ENCODE assay signal across 8 cellular contexts in genomic region chr20:53595018-53595378, GRCh38. TPM values are rescaled to one million over a fixed set of nuclear protein-coding genes. Genes with fewer than 3 reads are reported as not detected.
DNase-seq lines count a peak whose midpoint lies in the region; ATAC-seq lines count a peak whose summit lies in the region.

No MANE protein-coding gene starts in this region.

- no peak for ATAC-seq in activated T-helper 17 cell treated with anti-CD3 and anti-CD28 coated beads, Interleukin-2, amount 50 U/mL, for 72 hours (replicated peaks)
- ATAC-seq in GM19463 (IDR thresholded peaks at IDR 0.05; ENCODE audit: unreplicated experiment) (no peak), HG03442 (IDR thresholded peaks at IDR 0.05; ENCODE audit: unreplicated experiment) (no peak)

- DNase-seq in NCI-H2171 treated with DMSO at 0.1 percent for 48 hours (lab: John Stamatoyannopoulos, UW): peak; percentile 55
- no peak for DNase-seq in NCI-H2171 (lab: John Stamatoyannopoulos, UW)
- peak; percentile 60 for DNase-seq in inferior parietal cortex (ENCODE audit: extremely low spot score)
- DNase-seq in SIG-M5 treated with dmso at 0.1 percent for 504 hours (lab: John Stamatoyannopoulos, UW; ENCODE audit: unreplicated experiment): no peak

- H3K36me3 Mint-ChIP-seq in activated T-helper 17 cell treated with anti-CD3 and anti-CD28 coated beads, Interleukin-2, amount 50 U/mL, for 72 hours (ENCODE audit: low read depth): peaks cover 25% of the 10 kb centered on the region

- no peaks in the 10 kb centered on the region for H3K36me3 ChIP-seq in stomach smooth muscle (ENCODE audit: control insufficient read depth in 2 of 2, insufficient read depth in 2 of 2, low read length in 2 of 2)

- peaks cover 33% of the 10 kb centered on the region for H3K4me1 Mint-ChIP-seq in activated T-helper 17 cell treated with anti-CD3 and anti-CD28 coated beads, Interleukin-2, amount 50 U/mL, for 72 hours

- no peaks in the 10 kb centered on the region for H3K9me3 Mint-ChIP-seq in activated T-helper 17 cell treated with anti-CD3 and anti-CD28 coated beads, Interleukin-2, amount 50 U/mL, for 72 hours

- H3K4me3 ChIP-seq in stomach smooth muscle (ENCODE audit: low read length in 2 of 2): peak overlapping the region; percentile 56 to 78

- peaks cover 2% of the 10 kb centered on the region for H3K4me1 ChIP-seq in stomach smooth muscle (ENCODE audit: control insufficient read depth, insufficient read depth, low read length)

- no peaks in the 10 kb centered on the region for H3K27me3 ChIP-seq in stomach smooth muscle (ENCODE audit: control insufficient read depth in 1 of 2, insufficient read depth in 2 of 2, low read length in 2 of 2)

- H3K9ac ChIP-seq in stomach smooth muscle (ENCODE audit: low read length in 2 of 2): peak overlapping the region; percentile 65 to 79

- peak overlapping the region; percentile 55 for H3K27ac ChIP-seq in stomach smooth muscle (ENCODE audit: low read length)

- no peaks in the 10 kb centered on the region for H3K9me3 ChIP-seq in stomach smooth muscle (ENCODE audit: control insufficient read depth in 2 of 2, low read length in 2 of 2)

- no peaks in the 10 kb centered on the region for H3K27me3 Mint-ChIP-seq in activated T-helper 17 cell treated with anti-CD3 and anti-CD28 coated beads, Interleukin-2, amount 50 U/mL, for 72 hours

- peak overlapping the region; percentile 90 for H3K27ac Mint-ChIP-seq in activated T-helper 17 cell treated with anti-CD3 and anti-CD28 coated beads, Interleukin-2, amount 50 U/mL, for 72 hours

- H3K4me3 Mint-ChIP-seq in activated T-helper 17 cell treated with anti-CD3 and anti-CD28 coated beads, Interleukin-2, amount 50 U/mL, for 72 hours: peak overlapping the region; percentile 86

RNA-seq across cellular contexts. Expression of gene ZNF217, which starts 1.4 kb away (rescaled TPM):
- 10 to 100 TPM; 52.7 to 54.2 TPM for total RNA-seq in activated T-helper 17 cell treated with anti-CD3 and anti-CD28 coated beads, Interleukin-2, amount 50 U/mL, for 72 hours

Comparison
In these comparisons a context has a peak if more than half of its experiments do, and no peak if none do; other contexts are left out.
1. DNase-seq: peak in NCI-H2171 treated with DMSO at 0.1 percent for 48 hours (single experiment) and inferior parietal cortex (single experiment); none in NCI-H2171 (single experiment) and SIG-M5 treated with dmso at 0.1 percent for 504 hours (single experiment).